ENCODE assay signal across 8 cellular contexts in the genomic region with DNA sequence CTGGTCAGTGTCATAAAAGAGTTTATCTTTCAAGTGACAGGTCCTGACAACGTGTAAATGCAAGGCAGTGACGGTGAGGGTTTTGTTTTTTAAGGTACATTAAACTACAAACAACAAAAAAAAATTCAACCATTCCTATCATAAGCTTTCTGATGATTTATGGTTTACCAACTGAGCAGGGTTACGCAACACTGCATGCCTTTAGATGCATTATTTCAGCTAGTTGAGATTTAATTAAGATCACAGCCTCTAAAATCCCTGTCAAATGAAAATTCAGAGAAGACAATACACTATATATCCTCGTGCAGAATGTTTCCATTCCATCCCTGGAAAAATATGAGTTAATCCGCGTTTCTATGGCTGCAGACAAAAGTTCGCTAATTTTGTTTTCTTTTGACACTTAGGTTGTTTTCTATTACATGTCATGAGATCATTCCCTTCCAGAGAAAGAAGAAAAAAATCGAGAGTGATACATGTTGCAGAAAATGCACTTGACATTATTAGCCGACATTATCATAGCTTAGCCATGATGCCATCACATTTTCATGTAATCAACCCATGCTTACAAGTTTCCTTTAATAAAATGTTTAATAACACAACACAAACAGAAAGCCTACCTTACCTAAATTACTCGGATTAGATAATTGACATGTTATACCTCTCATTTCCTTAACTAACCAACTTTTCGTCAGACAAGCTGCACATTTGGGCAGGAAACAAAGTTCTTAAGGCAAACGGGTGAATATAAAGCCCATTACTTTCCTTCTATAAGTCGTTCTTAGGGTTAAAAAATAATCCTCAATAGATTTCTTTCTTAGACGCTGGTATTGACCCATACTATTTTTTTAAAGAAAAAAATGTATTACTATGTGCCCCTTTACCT.
DNase-seq lines count a peak whose midpoint lies in the region; ATAC-seq, FAIRE-seq and TF ChIP-seq lines count a peak whose summit lies in the region.

No MANE protein-coding gene starts in this region.

- no TSS peak for BruUV-seq in IMR-90 (replicated peaks; lab: Mats Ljungman, UMichigan)

- 0 out of 2 replicates have a peak overlapping the region, but pooled peaks have one; percentile 20 for H3K23ac ChIP-seq in IMR-90 (ENCODE audit: low read depth, low read length)

- no peak overlapping the region for H2BK20ac ChIP-seq in IMR-90 (ENCODE audit: low read depth, low read length)

- TF ChIP-seq CTCF in IMR-90 (conservative IDR thresholded peaks at IDR 0.05; ENCODE audit: low read depth, low read length) (no peak), body of pancreas (IDR thresholded peaks at IDR 0.05) (no peak), right lobe of liver (IDR thresholded peaks at IDR 0.05) (no peak), thoracic aorta (IDR thresholded peaks at IDR 0.05) (no peak)

- H3K4me1 ChIP-seq in IMR-90 (ENCODE audit: control insufficient read depth, insufficient read depth, low read length) (peaks cover 12% of the 10 kb centered on the region), body of pancreas (peaks cover 73% of the 10 kb centered on the region), right lobe of liver (peaks cover 0 to 63% (median 5%) of the 10 kb centered on the region in 4 donors), thoracic aorta (ENCODE audit: control insufficient read depth in 1 of 2, low read depth in 2 of 2) (peaks cover 24 to 61% of the 10 kb centered on the region in 2 donors)

- no peak for TF ChIP-seq RAD21 in IMR-90 (IDR thresholded peaks at IDR 0.05; ENCODE audit: low read length)

- CTCF ChIA-PET in IMR-90 (lab: Yijun Ruan, JAX): interaction anchor here (0.9 kb wide), 1 partner anchor 34 kb away, joined by 4 read pairs; no protein-coding TSS in a partner anchor

- H4K20me1 ChIP-seq in IMR-90 (ENCODE audit: insufficient read depth, low read length): peaks cover 21% of the 10 kb centered on the region; the same call in 1 of the 2 replicates

- no peak overlapping the region for H2AFZ ChIP-seq in IMR-90 (replicated peaks; ENCODE audit: low read length, poor library complexity)

- no peak overlapping the region for H4K91ac ChIP-seq in IMR-90 (ENCODE audit: insufficient read depth, low read depth, low read length)

- peak; percentile 51 for DNase-seq in IMR-90
- no peak for DNase-seq in body of pancreas
- no peak for DNase-seq in right lobe of liver
- no peak for DNase-seq in thoracic aorta (ENCODE audit: low spot score)
- DNase-seq in GM12891 (ENCODE audit: insufficient read length, low spot score): no peak
- DNase-seq in stimulated activated CD4-positive, alpha-beta T cell treated with anti-CD3 and anti-CD28 coated beads, Interleukin-4, amount 100 ng/mL, for 4 hours: no peak
- DNase-seq in NCI-H2029 treated with DMSO at 0.1 percent for 48 hours (lab: John Stamatoyannopoulos, UW): no peak
- DNase-seq in NCI-H82 treated with DMSO at 0.1 percent for 48 hours (lab: John Stamatoyannopoulos, UW; ENCODE audit: unreplicated experiment): no peak

- H2BK15ac ChIP-seq in IMR-90 (ENCODE audit: low read depth, low read length): no peak overlapping the region

- H3K4me3 ChIP-seq in IMR-90 (ENCODE audit: insufficient read depth, low read depth, low read length) (peak overlapping the region; percentile 57), body of pancreas (no peak overlapping the region), right lobe of liver (peak overlapping the region; percentile 9 to 62 (median 57)), thoracic aorta (peak overlapping the region; percentile 74)

- peak overlapping the region; percentile 12 to 63; a peak in 3 of 4 replicates for H4K8ac ChIP-seq in IMR-90 (ENCODE audit: low read depth in 2 of 2, low read length in 2 of 2)

- TF ChIP-seq POLR2A in IMR-90 (IDR thresholded peaks at IDR 0.05; ENCODE audit: low read depth, low read length) (no peak), body of pancreas (IDR thresholded peaks at IDR 0.05) (no peak), right lobe of liver (IDR thresholded peaks at IDR 0.05) (no peak), GM12891 (IDR thresholded peaks at IDR 0.05; ENCODE audit: low read depth, low read length) (no peak)

- intact Hi-C loops in IMR-90 (cut with micrococcal nuclease): loop anchor here (2.0 to 5.0 kb wide), 5 partner anchors 165 to 525 kb away; no protein-coding TSS in a partner anchor
- intact Hi-C loops in body of pancreas (cut with DNase I): no loop called here
- intact Hi-C loops in right lobe of liver (cut with DNase I): loop anchor here in 1 of 2 donors (10.0 kb wide), 1 partner anchor 57 kb away; no protein-coding TSS in a partner anchor

- peak overlapping the region; percentile 83 for H3K4me2 ChIP-seq in IMR-90 (ENCODE audit: low read depth, low read length)

- whole genome bisulfite sequencing in IMR-90 (ENCODE audit: extremely low coverage in 2 of 2, insufficient read length in 1 of 2), 2 experiments: no CpG with 5 or more reads among the region's 14 CpGs
- WGBS in body of pancreas, 2 donors: 11% methylated on average over 14 of the region's 14 CpGs
- WGBS in right lobe of liver (ENCODE audit: insufficient coverage, low coverage, low lambda C conversion rate, missing lambda C conversion rate): 41% methylated on average over 14 of the region's 14 CpGs

- no peak overlapping the region for H2AK9ac ChIP-seq in IMR-90 (replicated peaks; ENCODE audit: low read depth, low read length, poor library complexity)

- POLR2A ChIA-PET in IMR-90 (lab: Charles Lee; ENCODE audit: unreplicated experiment): no interaction called here

- peaks cover 3 to 53% of the 10 kb centered on the region in 2 experiments; a peak in 2 of 4 replicates for H3K79me1 ChIP-seq in IMR-90 (ENCODE audit: low read depth in 1 of 2, low read length in 2 of 2)

- peak overlapping the region; percentile 82; the same call in 1 of the 2 replicates for H3K9ac ChIP-seq in IMR-90 (ENCODE audit: low read depth, low read length)

- H3K27ac ChIP-seq in IMR-90 (ENCODE audit: insufficient read depth, low read length): peak overlapping the region; percentile 20; the same call in 1 of the 2 replicates
- peak overlapping the region in 3 of 4 donors; percentile 94 to 99 (median 98) for H3K27ac ChIP-seq in body of pancreas
- H3K27ac ChIP-seq in right lobe of liver: peak overlapping the region; percentile 87 to 91 (median 89)
- H3K27ac ChIP-seq in thoracic aorta: peak overlapping the region; percentile 91 to 95

- no peak for ATAC-seq in IMR-90 (ENCODE audit: low read depth)
- ATAC-seq in body of pancreas: no peak
- ATAC-seq in right lobe of liver: no peak
- no peak for ATAC-seq in thoracic aorta (ENCODE audit: insufficient number of reproducible peaks, low FRiP score, low read depth)

- H3K27me3 ChIP-seq in IMR-90 (ENCODE audit: control insufficient read depth, insufficient read depth, low read length) (no peaks in the 10 kb centered on the region), body of pancreas (no peaks in the 10 kb centered on the region), right lobe of liver (no peaks in the 10 kb centered on the region), thoracic aorta (replicated peaks; ENCODE audit: insufficient read depth) (no peaks in the 10 kb centered on the region)

- H3K56ac ChIP-seq in IMR-90 (ENCODE audit: extremely low read depth, insufficient read depth, low read length): no peak overlapping the region

- no peaks in the 10 kb centered on the region for H3K36me3 ChIP-seq in IMR-90 (ENCODE audit: control insufficient read depth, insufficient read depth, low read length)
- H3K36me3 ChIP-seq in body of pancreas (replicated peaks in 1 of 2; ENCODE audit: insufficient read depth in 1 of 2, low read depth in 2 of 2): no peaks in the 10 kb centered on the region
- H3K36me3 ChIP-seq in right lobe of liver: no peaks in the 10 kb centered on the region
- H3K36me3 ChIP-seq in thoracic aorta: no peaks in the 10 kb centered on the region

- H2BK120ac ChIP-seq in IMR-90 (ENCODE audit: low read depth, low read length): no peak overlapping the region

- H3K14ac ChIP-seq in IMR-90 (replicated peaks; ENCODE audit: low read depth, low read length): peak overlapping the region; percentile 27; the same call in 1 of the 2 replicates

- H3K4ac ChIP-seq in IMR-90 (ENCODE audit: low read depth, low read length): peak overlapping the region; percentile 0; the same call in 1 of the 2 replicates

- peak overlapping the region; percentile 17; the same call in 1 of the 2 replicates for H3K18ac ChIP-seq in IMR-90 (ENCODE audit: low read depth, low read length)

- peak overlapping the region; percentile 98 for H2BK5ac ChIP-seq in IMR-90 (ENCODE audit: low read depth, low read length, poor library complexity, severe bottlenecking)

- H4K5ac ChIP-seq in IMR-90 (ENCODE audit: low read depth, low read length): no peak overlapping the region

- peak overlapping the region; percentile 70; the same call in 1 of the 2 replicates for H2AK5ac ChIP-seq in IMR-90 (ENCODE audit: low read depth, low read length)

- dilution Hi-C loops in IMR-90 (cut with HindIII; ENCODE audit: low sequenced_read_pairs, unreplicated experiment): no loop called here

- FAIRE-seq in GM12891 (lab: Jason Lieb, UNC): no peak

- peaks cover 10% of the 10 kb centered on the region for H3K9me1 ChIP-seq in IMR-90 (ENCODE audit: insufficient read depth, low read length)

- in situ Hi-C loops in IMR-90 (cut with MboI; ENCODE audit: low sequenced_read_pairs): no loop called here

- H3K9me3 ChIP-seq in IMR-90 (ENCODE audit: control insufficient read depth, insufficient read depth, low read length) (no peaks in the 10 kb centered on the region), body of pancreas (no peaks in the 10 kb centered on the region), right lobe of liver (no peaks in the 10 kb centered on the region), thoracic aorta (no peaks in the 10 kb centered on the region)

TF ChIP-seq in IMR-90, 13 proteins besides CTCF, POLR2A, EP300 and RAD21:
- TF ChIP-seq FOS (IDR thresholded peaks at IDR 0.05; ENCODE audit: low read depth, low read length): no peak
- TF ChIP-seq CEBPB (IDR thresholded peaks at IDR 0.05; ENCODE audit: low read depth, low read length): peak; percentile 97
- 0 out of 2 replicates have a peak, but pooled peaks have one; percentile 63 for TF ChIP-seq CHD1 (IDR thresholded peaks at IDR 0.05; ENCODE audit: low read depth, low read length)
- TF ChIP-seq RCOR1 (IDR thresholded peaks at IDR 0.05; ENCODE audit: insufficient replicate concordance, low read length): no peak

TF ChIP-seq in GM12891, 5 proteins besides CTCF, POLR2A, EP300 and RAD21:
- no peak for TF ChIP-seq PAX5 (IDR thresholded peaks at IDR 0.05; ENCODE audit: insufficient read depth, low read length, severe bottlenecking)
- TF ChIP-seq TAF1 (IDR thresholded peaks at IDR 0.05; ENCODE audit: low read depth, low read length): no peak
- no peak for TF ChIP-seq POU2F2 (IDR thresholded peaks at IDR 0.05; ENCODE audit: low read depth, low read length)
- no peak for TF ChIP-seq POLR2AphosphoS5 (IDR thresholded peaks at IDR 0.05; ENCODE audit: low read depth, low read length)
- TF ChIP-seq SPI1 (IDR thresholded peaks at IDR 0.05; ENCODE audit: low read depth, low read length): no peak

Comparison
In these comparisons a context has a peak if more than half of its experiments do, and no peak if none do; other contexts are left out.
1. H3K27ac ChIP-seq: peak in every context shown above with its lines; median percentile 98 in body of pancreas; 93 in thoracic aorta; 89 in right lobe of liver; 20 in IMR-90.
2. H3K4me3 ChIP-seq: peak in IMR-90 (single experiment), right lobe of liver (3 of 3) and thoracic aorta (single experiment); none in body of pancreas (0 of 2).